8 cellular contexts compared by ENCODE assay signal in genomic region chr3:129383292-129383860, GRCh38. TPM values are rescaled to one million over a fixed set of nuclear protein-coding genes. Genes with fewer than 3 reads are reported as not detected.
DNase-seq lines count a peak whose midpoint lies in the region; ATAC-seq and TF ChIP-seq lines count a peak whose summit lies in the region.

No MANE protein-coding gene starts in this region.

- H3K4me1 ChIP-seq in Karpas-422 (ENCODE audit: low read length): peaks cover 32% of the 10 kb centered on the region
- H3K4me1 ChIP-seq in Panc1 (ENCODE audit: control insufficient read depth, insufficient read depth, low read length): peaks cover 3% of the 10 kb centered on the region; the same call in 1 of the 2 replicates

- H2AFZ ChIP-seq in Karpas-422 (ENCODE audit: low read length): no peak overlapping the region

- H3K27ac ChIP-seq in Karpas-422 (ENCODE audit: low read length) (peak overlapping the region; percentile 90), Panc1 (ENCODE audit: low read length) (no peak overlapping the region)

- peaks cover 4% of the 10 kb centered on the region; the same call in 1 of the 2 replicates for H4K20me1 ChIP-seq in Karpas-422 (ENCODE audit: insufficient read depth, low read depth, low read length)

- H3K9me3 ChIP-seq in Karpas-422 (ENCODE audit: low read length) (0 out of 2 replicates have a peak, but pooled peaks cover 3% of the 10 kb centered on the region), Panc1 (ENCODE audit: control insufficient read depth, insufficient read depth, low read depth, low read length) (0 out of 2 replicates have a peak, but pooled peaks cover 3% of the 10 kb centered on the region)

- DNase-seq in DMS79 (lab: John Stamatoyannopoulos, UW) (peak; percentile 30), Karpas-422 (peak; percentile 90), Panc1 (ENCODE audit: low read depth, low spot score) (peak; percentile 42), glomerular visceral epithelial cell (ENCODE audit: extremely low spot score) (peak; percentile 76), pons (ENCODE audit: low spot score) (peak; percentile 66)
- peak; percentile 43 for DNase-seq in activated naive CD4-positive, alpha-beta T cell treated with Interleukin-2 at 50 U/mL for 16 hours

- in situ Hi-C loops in Panc1 (cut with HindIII; ENCODE audit: low pct_unique_long_range_greater_than_20kb, low sequenced_read_pairs): no loop called here

- no peaks in the 10 kb centered on the region for H3K9me2 ChIP-seq in Karpas-422 (replicated peaks; ENCODE audit: insufficient read depth, low read length)

- H3K4me3 ChIP-seq in Karpas-422 (ENCODE audit: low read length): no peak overlapping the region
- H3K4me3 ChIP-seq in Panc1 (ENCODE audit: low read depth in 2 of 2, low read length in 2 of 2): no peak overlapping the region

- H3K36me3 ChIP-seq in Karpas-422 (ENCODE audit: insufficient read depth, low read length): peaks cover 5% of the 10 kb centered on the region
- no peaks in the 10 kb centered on the region for H3K36me3 ChIP-seq in Panc1 (ENCODE audit: control insufficient read depth, insufficient read depth, low read length)

- ATAC-seq in GM21526 (IDR thresholded peaks at IDR 0.05; ENCODE audit: low FRiP score, unreplicated experiment) (peak; percentile 60), Panc1 (peak; percentile 96), GM18873 (IDR thresholded peaks at IDR 0.05; ENCODE audit: low FRiP score, unreplicated experiment) (no peak)

- POLR2A ChIA-PET in Panc1 (lab: Charles Lee): interaction anchor here (1.0 kb wide), 1 partner anchor 46 kb away, joined by 3 read pairs; no protein-coding TSS in a partner anchor

- intact Hi-C loops in Panc1 (cut with micrococcal nuclease; ENCODE audit: unreplicated experiment): no loop called here

- H3K27me3 ChIP-seq in Karpas-422 (ENCODE audit: low read length) (no peaks in the 10 kb centered on the region), Panc1 (ENCODE audit: control insufficient read depth, insufficient read depth, low read length) (no peaks in the 10 kb centered on the region)

- peak overlapping the region; percentile 27 for H3K9ac ChIP-seq in Karpas-422 (ENCODE audit: low read length)

- CTCF ChIA-PET in Panc1 (lab: Charles Lee): interaction anchor here (0.6 to 1.3 kb wide), 24 partner anchors 8 to 1758 kb away, joined by 3 to 10 read pairs (median 4); partner anchors contain the start of genes IFT122, MBD4 and RAB43

- no peaks in the 10 kb centered on the region for H3K79me2 ChIP-seq in Karpas-422 (ENCODE audit: low read length)

- peak; percentile 97 for TF ChIP-seq CTCF in Panc1 (IDR thresholded peaks at IDR 0.05)

- H3K4me2 ChIP-seq in Karpas-422 (ENCODE audit: low read depth, low read length, poor library complexity, severe bottlenecking): peak overlapping the region; percentile 7

- no TSS peak for BruUV-seq in Panc1 (replicated peaks; lab: Mats Ljungman, UMichigan)

RNA-seq across cellular contexts. Expression of gene EFCAB12, which starts 45.1 kb away (rescaled TPM):
- 0.04 TPM in 1 of 2 replicates, not detected in the other for total RNA-seq in Karpas-422 (2014; rRNA removed; shearing (Covaris generic); ENCODE audit: low replicate concordance)
- 0.54 TPM for total RNA-seq in Panc1 (2021; ENCODE audit: unreplicated experiment)
- polyA plus RNA-seq in Panc1 (2012; ENCODE audit: insufficient read length): 0.81 TPM

RNA-seq across cellular contexts. Expression of gene MBD4, which starts 56.4 kb away (rescaled TPM):
- 51.9 and 130 TPM in 2 replicates for total RNA-seq in Karpas-422 (2014; rRNA removed; shearing (Covaris generic); ENCODE audit: low replicate concordance)
- total RNA-seq in Panc1 (2021; ENCODE audit: unreplicated experiment): 44.7 TPM
- 32.3 TPM for polyA plus RNA-seq in Panc1 (2012; ENCODE audit: insufficient read length)

RNA-seq across cellular contexts. Expression of gene IFT122, which starts 56.6 kb away (rescaled TPM):
- 4.7 and 6.6 TPM in 2 replicates for total RNA-seq in Karpas-422 (2014; rRNA removed; shearing (Covaris generic); ENCODE audit: low replicate concordance)
- total RNA-seq in Panc1 (2021; ENCODE audit: unreplicated experiment): 52.4 TPM
- polyA plus RNA-seq in Panc1 (2012; ENCODE audit: insufficient read length): 37.9 TPM

Comparison
In these comparisons a context has a peak if more than half of its experiments do, and no peak if none do; other contexts are left out.
1. DNase-seq: peak in every context shown above with its lines; median percentile 90 in Karpas-422; 76 in glomerular visceral epithelial cell; 66 in pons; 43 in activated naive CD4-positive, alpha-beta T cell treated with Interleukin-2 at 50 U/mL for 16 hours; 42 in Panc1; 30 in DMS79.